Comparison of ENCODE assay signal across 29 cellular contexts in genomic region chr15:81760686-81761085, GRCh38.
"Had no signal": no experiment of that assay in that cellular context is flagged by ENCODE, and none has a peak within 500 bp of the region (broad histone marks: within the 10 kb centered on the region; RNA-seq: fewer than 3 reads in every experiment).

No MANE protein-coding gene starts in this region.

- ATAC-seq: natural killer cell treated with Interleukin-12 subunit alpha and Interleukin-12 subunit beta and Interleukin-15 and Interleukin-18, amount 100 ng/mL, for 72 hours; psoas muscle; right cardiac atrium; right lobe of liver; stimulated activated effector memory CD8-positive, alpha-beta T cell treated with anti-CD3 and anti-CD28 coated beads, Interleukin-12 subunit alpha, Interleukin-12 subunit beta, amount 100 ng/mL, for 72 hours; stimulated activated naive B cell treated with anti-CD40 and anti-IgM and Interleukin-4, amounts not matched to agents 10 μg/mL and 1 μg/mL and 100 μg/mL, for 72 hours had no signal

- H3K27me3 Mint-ChIP-seq: progenitor cell of endocrine pancreas had no signal

- DNase-seq: nephron progenitor cell; nucleus accumbens; ovary; posterior cingulate gyrus; psoas muscle; right cardiac atrium; right lobe of liver; sigmoid colon; small intestine; stimulated activated CD4-positive, alpha-beta T cell treated with anti-CD3 and anti-CD28 coated beads, Interleukin-15, amount 100 ng/mL, for 24 hours; stimulated activated CD4-positive, alpha-beta T cell treated with anti-CD3 and anti-CD28 coated beads, Interleukin-2, amount 100 ng/mL, for 24 hours; stimulated activated CD4-positive, alpha-beta T cell treated with anti-CD3 and anti-CD28 coated beads, Interleukin-2, amount 100 ng/mL, for 48 hours; stimulated activated CD4-positive, alpha-beta T cell treated with anti-CD3 and anti-CD28 coated beads, Interleukin-4, amount 100 ng/mL, for 24 hours; stimulated activated naive B cell treated with anti-CD40 and anti-IgM and Interleukin-4, amounts not matched to agents 10 μg/mL and 1 μg/mL and 100 μg/mL, for 72 hours; stimulated activated naive CD4-positive, alpha-beta T cell treated with Interleukin-2 at 50 U/mL for 16 hours; stomach; thyroid gland; trophoblast cell; upper lobe of left lung had no signal

- H3K27ac Mint-ChIP-seq: natural killer cell treated with Interleukin-12 subunit alpha and Interleukin-12 subunit beta and Interleukin-15 and Interleukin-18, amount 100 ng/mL, for 72 hours; nephron progenitor cell; progenitor cell of endocrine pancreas; stimulated activated effector memory CD8-positive, alpha-beta T cell treated with anti-CD3 and anti-CD28 coated beads, Interleukin-12 subunit alpha, Interleukin-12 subunit beta, amount 100 ng/mL, for 72 hours; stimulated activated naive B cell treated with anti-CD40 and anti-IgM and Interleukin-4, amounts not matched to agents 10 μg/mL and 1 μg/mL and 100 μg/mL, for 72 hours; stimulated activated naive CD8-positive, alpha-beta T cell treated with anti-CD3 and anti-CD28 coated beads, Interleukin-15, Interleukin-2, amounts not matched to agents 100 ng/mL and 50 ng/mL, for 24 hours had no signal

- H3K27ac ChIP-seq: neutrophil, ovary, parathyroid adenoma, psoas muscle, right lobe of liver, sigmoid colon, stomach, thoracic aorta, thyroid gland, tibial nerve, upper lobe of left lung, vagina had no signal

- H3K4me3 Mint-ChIP-seq: natural killer cell treated with Interleukin-12 subunit alpha and Interleukin-12 subunit beta and Interleukin-15 and Interleukin-18, amount 100 ng/mL, for 72 hours; nephron progenitor cell; neural crest cell; stimulated activated effector memory CD8-positive, alpha-beta T cell treated with anti-CD3 and anti-CD28 coated beads, Interleukin-12 subunit alpha, Interleukin-12 subunit beta, amount 100 ng/mL, for 72 hours; stimulated activated naive B cell treated with anti-CD40 and anti-IgM and Interleukin-4, amounts not matched to agents 10 μg/mL and 1 μg/mL and 100 μg/mL, for 72 hours; stimulated activated naive CD8-positive, alpha-beta T cell treated with anti-CD3 and anti-CD28 coated beads, Interleukin-15, Interleukin-2, amounts not matched to agents 100 ng/mL and 50 ng/mL, for 24 hours had no signal

- H3K9me3 Mint-ChIP-seq: natural killer cell treated with Interleukin-12 subunit alpha and Interleukin-12 subunit beta and Interleukin-15 and Interleukin-18, amount 100 ng/mL, for 72 hours; stimulated activated effector memory CD8-positive, alpha-beta T cell treated with anti-CD3 and anti-CD28 coated beads, Interleukin-12 subunit alpha, Interleukin-12 subunit beta, amount 100 ng/mL, for 72 hours; stimulated activated naive B cell treated with anti-CD40 and anti-IgM and Interleukin-4, amounts not matched to agents 10 μg/mL and 1 μg/mL and 100 μg/mL, for 72 hours; stimulated activated naive CD8-positive, alpha-beta T cell treated with anti-CD3 and anti-CD28 coated beads, Interleukin-15, Interleukin-2, amounts not matched to agents 100 ng/mL and 50 ng/mL, for 24 hours had no signal

- H3K4me1 Mint-ChIP-seq: stimulated activated effector memory CD8-positive, alpha-beta T cell treated with anti-CD3 and anti-CD28 coated beads, Interleukin-12 subunit alpha, Interleukin-12 subunit beta, amount 100 ng/mL, for 72 hours; stimulated activated naive B cell treated with anti-CD40 and anti-IgM and Interleukin-4, amounts not matched to agents 10 μg/mL and 1 μg/mL and 100 μg/mL, for 72 hours had no signal

- H3K27me3 ChIP-seq: neutrophil, ovary, right lobe of liver, sigmoid colon, stomach, thyroid gland, tibial nerve, upper lobe of left lung, vagina had no signal

- H3K36me3 Mint-ChIP-seq: natural killer cell treated with Interleukin-12 subunit alpha and Interleukin-12 subunit beta and Interleukin-15 and Interleukin-18, amount 100 ng/mL, for 72 hours; stimulated activated effector memory CD8-positive, alpha-beta T cell treated with anti-CD3 and anti-CD28 coated beads, Interleukin-12 subunit alpha, Interleukin-12 subunit beta, amount 100 ng/mL, for 72 hours; stimulated activated naive B cell treated with anti-CD40 and anti-IgM and Interleukin-4, amounts not matched to agents 10 μg/mL and 1 μg/mL and 100 μg/mL, for 72 hours had no signal

- H3K4me1 ChIP-seq: parathyroid adenoma, psoas muscle, right lobe of liver, thyroid gland, tibial nerve, upper lobe of left lung had no signal
